Comparison of ENCODE assay signal across 27 cellular contexts in the genomic region with DNA sequence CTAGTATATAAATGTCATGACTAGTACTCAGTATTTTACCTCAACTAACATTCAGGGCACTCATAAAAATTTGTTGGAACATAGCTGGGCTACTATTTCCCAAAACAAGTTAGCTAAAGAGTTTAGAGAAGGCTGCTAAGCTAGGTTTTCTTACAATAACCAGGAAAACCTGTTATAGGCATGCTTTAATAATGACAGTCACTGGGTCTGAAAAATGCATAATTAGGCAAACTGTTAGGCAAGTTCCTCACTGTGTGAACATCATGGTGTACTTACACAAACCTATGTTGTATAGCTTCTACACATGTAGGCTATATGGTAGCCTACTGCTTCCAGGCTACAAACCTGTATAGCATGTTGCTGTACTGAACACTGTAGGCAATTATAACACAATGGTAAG.
"Had no signal": no experiment of that assay in that cellular context is flagged by ENCODE, and none has a peak within 500 bp of the region (broad histone marks: within the 10 kb centered on the region; RNA-seq: fewer than 3 reads in every experiment).

No MANE protein-coding gene starts in this region.

- H3K27ac Mint-ChIP-seq: natural killer cell treated with Interleukin-12 subunit alpha and Interleukin-12 subunit beta and Interleukin-15 and Interleukin-18, amount 100 ng/mL, for 72 hours; stimulated activated effector memory CD8-positive, alpha-beta T cell treated with anti-CD3 and anti-CD28 coated beads, Interleukin-12 subunit alpha, Interleukin-12 subunit beta, amount 100 ng/mL, for 72 hours; stimulated activated naive CD8-positive, alpha-beta T cell treated with anti-CD3 and anti-CD28 coated beads, Interleukin-15, Interleukin-2, amounts not matched to agents 100 ng/mL and 50 ng/mL, for 24 hours; type B pancreatic cell had no signal

- H3K36me3 ChIP-seq: left ventricle myocardium inferior, pancreas, prostate gland, sigmoid colon, suprapubic skin, thoracic aorta, tibial artery, uterus had no signal

- H3K4me3 ChIP-seq: left ventricle myocardium inferior, lung, mucosa of descending colon, pancreas, prostate gland, sigmoid colon, spleen, suprapubic skin, thoracic aorta, tibial artery, uterus had no signal

- H3K27me3 ChIP-seq: pancreas, sigmoid colon, spleen, suprapubic skin, tibial artery, uterus had no signal

- H3K4me1 Mint-ChIP-seq: stimulated activated effector memory CD8-positive, alpha-beta T cell treated with anti-CD3 and anti-CD28 coated beads, Interleukin-12 subunit alpha, Interleukin-12 subunit beta, amount 100 ng/mL, for 72 hours had no signal

- H3K4me3 Mint-ChIP-seq: naive thymus-derived CD4-positive, alpha-beta T cell; natural killer cell treated with Interleukin-12 subunit alpha and Interleukin-12 subunit beta and Interleukin-15 and Interleukin-18, amount 100 ng/mL, for 72 hours; neural crest cell; stimulated activated effector memory CD8-positive, alpha-beta T cell treated with anti-CD3 and anti-CD28 coated beads, Interleukin-12 subunit alpha, Interleukin-12 subunit beta, amount 100 ng/mL, for 72 hours; stimulated activated naive CD8-positive, alpha-beta T cell treated with anti-CD3 and anti-CD28 coated beads, Interleukin-15, Interleukin-2, amounts not matched to agents 100 ng/mL and 50 ng/mL, for 24 hours; type B pancreatic cell had no signal

- H3K27ac ChIP-seq: left ventricle myocardium inferior, pancreas, prostate gland, sigmoid colon, spleen, suprapubic skin, thoracic aorta, tibial artery, uterus had no signal

- DNase-seq: islet precursor cell; left ventricle myocardium inferior; mesendoderm; midbrain; mucosa of descending colon; naive thymus-derived CD4-positive, alpha-beta T cell; nucleus accumbens; pancreas; posterior cingulate gyrus; retina; right cardiac atrium; sigmoid colon; small intestine; spleen; stimulated activated CD4-positive, alpha-beta T cell treated with anti-CD3 and anti-CD28 coated beads, Interleukin-4, amount 100 ng/mL, for 24 hours; stimulated activated naive CD4-positive, alpha-beta T cell; tibial artery; uterus had no signal

- H3K9me3 Mint-ChIP-seq: naive thymus-derived CD4-positive, alpha-beta T cell; natural killer cell treated with Interleukin-12 subunit alpha and Interleukin-12 subunit beta and Interleukin-15 and Interleukin-18, amount 100 ng/mL, for 72 hours; stimulated activated effector memory CD8-positive, alpha-beta T cell treated with anti-CD3 and anti-CD28 coated beads, Interleukin-12 subunit alpha, Interleukin-12 subunit beta, amount 100 ng/mL, for 72 hours; stimulated activated naive CD8-positive, alpha-beta T cell treated with anti-CD3 and anti-CD28 coated beads, Interleukin-15, Interleukin-2, amounts not matched to agents 100 ng/mL and 50 ng/mL, for 24 hours; type B pancreatic cell had no signal

- ATAC-seq: mucosa of descending colon; naive thymus-derived CD4-positive, alpha-beta T cell; natural killer cell treated with Interleukin-12 subunit alpha and Interleukin-12 subunit beta and Interleukin-15 and Interleukin-18, amount 100 ng/mL, for 72 hours; pancreas; right cardiac atrium; stimulated activated effector memory CD8-positive, alpha-beta T cell treated with anti-CD3 and anti-CD28 coated beads, Interleukin-12 subunit alpha, Interleukin-12 subunit beta, amount 100 ng/mL, for 72 hours had no signal

- H3K4me1 ChIP-seq: pancreas, prostate gland, spleen, uterus had no signal

- H3K9me3 ChIP-seq: left ventricle myocardium inferior, mucosa of descending colon, pancreas, prostate gland, sigmoid colon, spleen, suprapubic skin, thoracic aorta, tibial artery, uterus had no signal

- H3K27me3 Mint-ChIP-seq: naive thymus-derived CD4-positive, alpha-beta T cell; natural killer cell treated with Interleukin-12 subunit alpha and Interleukin-12 subunit beta and Interleukin-15 and Interleukin-18, amount 100 ng/mL, for 72 hours; stimulated activated naive CD8-positive, alpha-beta T cell treated with anti-CD3 and anti-CD28 coated beads, Interleukin-15, Interleukin-2, amounts not matched to agents 100 ng/mL and 50 ng/mL, for 24 hours; type B pancreatic cell had no signal
